In the genomic region with DNA sequence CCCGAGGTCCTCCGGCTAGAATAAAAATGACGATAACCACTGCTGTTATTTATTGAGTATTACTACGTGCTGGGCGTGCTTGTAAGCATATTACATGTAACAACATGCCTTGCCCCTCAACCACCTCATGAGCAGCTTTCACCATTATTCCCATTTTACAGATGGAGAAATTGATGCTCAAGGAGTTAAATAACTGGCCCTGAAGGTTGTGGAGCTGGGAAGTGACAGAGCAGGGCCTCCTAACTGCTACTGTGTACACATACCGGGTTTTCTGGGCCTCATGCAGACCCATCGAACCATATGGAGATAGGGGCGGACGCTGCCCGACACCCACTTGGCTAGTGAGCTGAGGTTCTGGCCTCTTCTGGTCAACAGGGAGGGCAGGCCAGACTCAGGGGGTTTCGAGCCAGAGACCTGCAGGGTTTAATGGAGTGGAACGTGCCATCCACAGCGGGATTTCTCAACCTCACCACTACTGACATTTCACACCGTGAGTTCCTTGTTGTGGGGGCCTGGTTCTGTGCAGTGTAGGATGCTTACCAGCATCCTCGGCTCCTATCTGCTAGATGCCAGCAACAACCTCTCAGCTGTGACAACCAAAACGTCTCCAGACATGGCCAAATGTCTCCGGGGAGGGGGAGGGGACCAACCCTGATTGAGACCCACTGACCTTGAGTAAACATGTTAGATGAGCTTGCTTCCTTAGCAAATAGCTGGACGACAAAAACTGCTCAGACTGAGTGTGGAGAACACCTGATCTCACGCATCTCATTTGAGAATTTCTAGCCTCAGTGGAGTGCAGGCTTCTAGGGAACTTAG, we compare ENCODE assay signal across 1 cellular context.
TF ChIP-seq lines count a peak whose summit lies in the region.

No MANE protein-coding gene starts in this region.

TF ChIP-seq in H1, 55 proteins besides CTCF, POLR2A, EP300 and RAD21:
- TF ChIP-seq, protein P1, sequence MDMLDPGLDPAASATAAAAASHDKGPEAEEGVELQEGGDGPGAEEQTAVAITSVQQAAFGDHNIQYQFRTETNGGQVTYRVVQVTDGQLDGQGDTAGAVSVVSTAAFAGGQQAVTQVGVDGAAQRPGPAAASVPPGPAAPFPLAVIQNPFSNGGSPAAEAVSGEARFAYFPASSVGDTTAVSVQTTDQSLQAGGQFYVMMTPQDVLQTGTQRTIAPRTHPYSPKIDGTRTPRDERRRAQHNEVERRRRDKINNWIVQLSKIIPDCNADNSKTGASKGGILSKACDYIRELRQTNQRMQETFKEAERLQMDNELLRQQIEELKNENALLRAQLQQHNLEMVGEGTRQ (IDR thresholded peaks at IDR 0.05; ENCODE audit: low read length) = no peak
- TF ChIP-seq GTF2F1 (IDR thresholded peaks at IDR 0.05; ENCODE audit: borderline replicate concordance, low read depth, low read length) (no peak), BACH1 (IDR thresholded peaks at IDR 0.05; ENCODE audit: low read length) (no peak), NANOG (IDR thresholded peaks at IDR 0.05; ENCODE audit: insufficient read depth, low read depth, low read length, poor library complexity, severe bottlenecking) (no peak), ZNF274 (IDR thresholded peaks at IDR 0.05; ENCODE audit: borderline replicate concordance, extremely low read depth, low read length) (no peak), RBBP5 (IDR thresholded peaks at IDR 0.05; ENCODE audit: borderline replicate concordance, low read depth, low read length) (no peak), CHD1 (IDR thresholded peaks at IDR 0.05; ENCODE audit: low read depth, low read length) (no peak), POU5F1 (IDR thresholded peaks at IDR 0.05; ENCODE audit: low read depth, low read length) (no peak), SIN3A (conservative IDR thresholded peaks at IDR 0.05 in 1 of 2, IDR thresholded peaks at IDR 0.05 in 1 of 2; ENCODE audit: low read depth in 1 of 2, low read length in 2 of 2) (no peak), POLR2AphosphoS5 (IDR thresholded peaks at IDR 0.05; ENCODE audit: low read depth, low read length) (no peak), CBX8 (IDR thresholded peaks at IDR 0.05; ENCODE audit: borderline replicate concordance, low read depth, low read length) (no peak), YY1 (IDR thresholded peaks at IDR 0.05; ENCODE audit: low read depth, low read length) (no peak), KDM4A (IDR thresholded peaks at IDR 0.05; ENCODE audit: low read depth, low read length, severe bottlenecking) (no peak), RNF2 (IDR thresholded peaks at IDR 0.05; ENCODE audit: borderline replicate concordance, low read depth, low read length, missing control alignments, poor library complexity, severe bottlenecking) (no peak), CREB1 (IDR thresholded peaks at IDR 0.05) (no peak), TEAD4 (IDR thresholded peaks at IDR 0.05; ENCODE audit: low read depth, low read length) (no peak)
- TF ChIP-seq, protein P2, sequence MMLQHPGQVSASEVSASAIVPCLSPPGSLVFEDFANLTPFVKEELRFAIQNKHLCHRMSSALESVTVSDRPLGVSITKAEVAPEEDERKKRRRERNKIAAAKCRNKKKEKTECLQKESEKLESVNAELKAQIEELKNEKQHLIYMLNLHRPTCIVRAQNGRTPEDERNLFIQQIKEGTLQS (IDR thresholded peaks at IDR 0.05; ENCODE audit: insufficient read depth, low read depth, low read length) = no peak
- TF ChIP-seq, protein P3, sequence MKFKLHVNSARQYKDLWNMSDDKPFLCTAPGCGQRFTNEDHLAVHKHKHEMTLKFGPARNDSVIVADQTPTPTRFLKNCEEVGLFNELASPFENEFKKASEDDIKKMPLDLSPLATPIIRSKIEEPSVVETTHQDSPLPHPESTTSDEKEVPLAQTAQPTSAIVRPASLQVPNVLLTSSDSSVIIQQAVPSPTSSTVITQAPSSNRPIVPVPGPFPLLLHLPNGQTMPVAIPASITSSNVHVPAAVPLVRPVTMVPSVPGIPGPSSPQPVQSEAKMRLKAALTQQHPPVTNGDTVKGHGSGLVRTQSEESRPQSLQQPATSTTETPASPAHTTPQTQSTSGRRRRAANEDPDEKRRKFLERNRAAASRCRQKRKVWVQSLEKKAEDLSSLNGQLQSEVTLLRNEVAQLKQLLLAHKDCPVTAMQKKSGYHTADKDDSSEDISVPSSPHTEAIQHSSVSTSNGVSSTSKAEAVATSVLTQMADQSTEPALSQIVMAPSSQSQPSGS (IDR thresholded peaks at IDR 0.05; ENCODE audit: low read length) = no peak
